ENCODE assay signal across 1 cellular context in genomic region chr19:16495982-16496612, GRCh38.
TF ChIP-seq lines count a peak whose summit lies in the region.

Gene C19orf44, plus strand, starts transcription at chr19:16496394. Its CDS starts 4,399 bp downstream, at chr19:16500793.
A gene with protein sequence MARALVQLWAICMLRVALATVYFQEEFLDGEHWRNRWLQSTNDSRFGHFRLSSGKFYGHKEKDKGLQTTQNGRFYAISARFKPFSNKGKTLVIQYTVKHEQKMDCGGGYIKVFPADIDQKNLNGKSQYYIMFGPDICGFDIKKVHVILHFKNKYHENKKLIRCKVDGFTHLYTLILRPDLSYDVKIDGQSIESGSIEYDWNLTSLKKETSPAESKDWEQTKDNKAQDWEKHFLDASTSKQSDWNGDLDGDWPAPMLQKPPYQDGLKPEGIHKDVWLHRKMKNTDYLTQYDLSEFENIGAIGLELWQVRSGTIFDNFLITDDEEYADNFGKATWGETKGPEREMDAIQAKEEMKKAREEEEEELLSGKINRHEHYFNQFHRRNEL (minus strand): TSS chr19:16496167. CDS start chr19:16496129, 38 bp downstream.

TF ChIP-seq in HEK293, 187 proteins besides CTCF, POLR2A, EP300 and RAD21 (continued from another document):
- TF ChIP-seq ZBTB8A (tag by site-specific recombination; IDR thresholded peaks at IDR 0.05) (peak; percentile 49), PRDM2 (tag by site-specific recombination; IDR thresholded peaks at IDR 0.05; ENCODE audit: borderline replicate concordance) (no peak), ZNF561 (tag by site-specific recombination; IDR thresholded peaks at IDR 0.05; ENCODE audit: borderline replicate concordance) (peak; percentile 78; the same call in 1 of the 2 replicates), ZNF112 (tag by site-specific recombination; IDR thresholded peaks at IDR 0.05) (no peak), ZNF155 (tag by site-specific recombination; IDR thresholded peaks at IDR 0.05) (no peak), ZNF114 (tag by site-specific recombination; IDR thresholded peaks at IDR 0.05) (no peak), ZBTB48 (tag by site-specific recombination; IDR thresholded peaks at IDR 0.05) (peak; percentile 74), ZNF140 (tag by site-specific recombination; IDR thresholded peaks at IDR 0.05) (no peak), ZNF391 (tag by site-specific recombination; IDR thresholded peaks at IDR 0.05; ENCODE audit: borderline replicate concordance, low read depth) (no peak), ZNF596 (tag by site-specific recombination; IDR thresholded peaks at IDR 0.05) (no peak), ZNF354C (tag by site-specific recombination; IDR thresholded peaks at IDR 0.05; ENCODE audit: borderline replicate concordance, low read depth) (no peak), PRDM1 (tag by site-specific recombination; IDR thresholded peaks at IDR 0.05) (no peak), ZNF670 (tag by site-specific recombination; IDR thresholded peaks at IDR 0.05; ENCODE audit: low read depth) (no peak), ZNF658 (tag by site-specific recombination; IDR thresholded peaks at IDR 0.05) (no peak), ZNF292 (tag by site-specific recombination; IDR thresholded peaks at IDR 0.05; ENCODE audit: borderline replicate concordance, low read depth) (no peak), ZNF560 (tag by site-specific recombination; IDR thresholded peaks at IDR 0.05; ENCODE audit: borderline replicate concordance) (no peak), ZFP41 (tag by site-specific recombination; IDR thresholded peaks at IDR 0.05; ENCODE audit: borderline replicate concordance) (no peak), ZNF600 (tag by site-specific recombination; IDR thresholded peaks at IDR 0.05) (0 out of 2 replicates have a peak, but pooled peaks have one; percentile 9), ZBTB20 (tag by site-specific recombination; IDR thresholded peaks at IDR 0.05) (no peak; the same call in 1 of the 2 replicates), YY1 (tag by site-specific recombination; IDR thresholded peaks at IDR 0.05) (peak; percentile 98), ZNF624 (tag by site-specific recombination; IDR thresholded peaks at IDR 0.05) (no peak), ZNF266 (tag by site-specific recombination; IDR thresholded peaks at IDR 0.05; ENCODE audit: low read depth) (no peak), ZFP69B (tag by site-specific recombination; IDR thresholded peaks at IDR 0.05) (peak; percentile 37; the same call in 1 of the 2 replicates), SP2 (tag by site-specific recombination; IDR thresholded peaks at IDR 0.05) (peak; percentile 98), IKZF3 (tag by site-specific recombination; IDR thresholded peaks at IDR 0.05) (no peak; the same call in 1 of the 2 replicates), ZSCAN4 (tag by site-specific recombination; IDR thresholded peaks at IDR 0.05) (no peak; the same call in 1 of the 2 replicates), SP7 (tag by site-specific recombination; IDR thresholded peaks at IDR 0.05) (peak; percentile 45; the same call in 1 of the 2 replicates), GLI4 (tag by site-specific recombination; IDR thresholded peaks at IDR 0.05) (no peak), ZNF544 (tag by site-specific recombination; IDR thresholded peaks at IDR 0.05) (no peak), GLI2 (tag by site-specific recombination; IDR thresholded peaks at IDR 0.05; ENCODE audit: borderline replicate concordance, low read depth) (no peak), ZNF514 (tag by site-specific recombination; IDR thresholded peaks at IDR 0.05) (no peak), ZNF701 (tag by site-specific recombination; IDR thresholded peaks at IDR 0.05) (no peak), ZNF423 (tag by site-specific recombination; IDR thresholded peaks at IDR 0.05) (no peak), ZNF521 (tag by site-specific recombination; IDR thresholded peaks at IDR 0.05) (no peak), ZNF148 (tag by site-specific recombination; IDR thresholded peaks at IDR 0.05; ENCODE audit: borderline replicate concordance) (no peak), ZNF473 (tag by site-specific recombination; IDR thresholded peaks at IDR 0.05) (no peak), ZNF426 (tag by site-specific recombination; IDR thresholded peaks at IDR 0.05) (no peak), ZNF549 (tag by site-specific recombination; IDR thresholded peaks at IDR 0.05) (no peak), ZNF157 (tag by site-specific recombination; IDR thresholded peaks at IDR 0.05) (no peak), EGR2 (tag by site-specific recombination; IDR thresholded peaks at IDR 0.05; ENCODE audit: low read depth) (peak; percentile 75), SCRT1 (tag by site-specific recombination; IDR thresholded peaks at IDR 0.05; ENCODE audit: borderline replicate concordance) (no peak), GLIS1 (tag by site-specific recombination; IDR thresholded peaks at IDR 0.05) (no peak), ZXDB (tag by site-specific recombination; IDR thresholded peaks at IDR 0.05) (peak; percentile 84), ZNF558 (tag by site-specific recombination; IDR thresholded peaks at IDR 0.05) (no peak), ZNF776 (tag by site-specific recombination; IDR thresholded peaks at IDR 0.05; ENCODE audit: borderline replicate concordance) (no peak), ZNF530 (tag by site-specific recombination; IDR thresholded peaks at IDR 0.05; ENCODE audit: low read depth) (no peak), RBAK (tag by site-specific recombination; IDR thresholded peaks at IDR 0.05) (no peak), ZNF24 (tag by site-specific recombination; IDR thresholded peaks at IDR 0.05) (no peak), ZNF792 (tag by site-specific recombination; IDR thresholded peaks at IDR 0.05) (no peak), BCL11A (tag by site-specific recombination; IDR thresholded peaks at IDR 0.05; ENCODE audit: low read depth) (0 out of 2 replicates have a peak, but pooled peaks have one; percentile 20), ZNF302 (tag by site-specific recombination; IDR thresholded peaks at IDR 0.05; ENCODE audit: low read depth) (no peak)
- TF ChIP-seq, protein P1, sequence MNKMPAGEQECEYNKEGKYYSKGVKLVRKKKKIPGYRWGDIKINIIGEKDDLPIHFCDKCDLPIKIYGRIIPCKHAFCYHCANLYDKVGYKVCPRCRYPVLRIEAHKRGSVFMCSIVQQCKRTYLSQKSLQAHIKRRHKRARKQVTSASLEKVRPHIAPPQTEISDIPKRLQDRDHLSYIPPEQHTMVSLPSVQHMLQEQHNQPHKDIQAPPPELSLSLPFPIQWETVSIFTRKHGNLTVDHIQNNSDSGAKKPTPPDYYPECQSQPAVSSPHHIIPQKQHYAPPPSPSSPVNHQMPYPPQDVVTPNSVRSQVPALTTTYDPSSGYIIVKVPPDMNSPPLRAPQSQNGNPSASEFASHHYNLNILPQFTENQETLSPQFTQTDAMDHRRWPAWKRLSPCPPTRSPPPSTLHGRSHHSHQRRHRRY (tag by site-specific recombination; IDR thresholded peaks at IDR 0.05) = no peak
- TF ChIP-seq, protein P2, sequence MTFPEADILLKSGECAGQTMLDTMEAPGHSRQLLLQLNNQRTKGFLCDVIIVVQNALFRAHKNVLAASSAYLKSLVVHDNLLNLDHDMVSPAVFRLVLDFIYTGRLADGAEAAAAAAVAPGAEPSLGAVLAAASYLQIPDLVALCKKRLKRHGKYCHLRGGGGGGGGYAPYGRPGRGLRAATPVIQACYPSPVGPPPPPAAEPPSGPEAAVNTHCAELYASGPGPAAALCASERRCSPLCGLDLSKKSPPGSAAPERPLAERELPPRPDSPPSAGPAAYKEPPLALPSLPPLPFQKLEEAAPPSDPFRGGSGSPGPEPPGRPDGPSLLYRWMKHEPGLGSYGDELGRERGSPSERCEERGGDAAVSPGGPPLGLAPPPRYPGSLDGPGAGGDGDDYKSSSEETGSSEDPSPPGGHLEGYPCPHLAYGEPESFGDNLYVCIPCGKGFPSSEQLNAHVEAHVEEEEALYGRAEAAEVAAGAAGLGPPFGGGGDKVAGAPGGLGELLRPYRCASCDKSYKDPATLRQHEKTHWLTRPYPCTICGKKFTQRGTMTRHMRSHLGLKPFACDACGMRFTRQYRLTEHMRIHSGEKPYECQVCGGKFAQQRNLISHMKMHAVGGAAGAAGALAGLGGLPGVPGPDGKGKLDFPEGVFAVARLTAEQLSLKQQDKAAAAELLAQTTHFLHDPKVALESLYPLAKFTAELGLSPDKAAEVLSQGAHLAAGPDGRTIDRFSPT (tag by site-specific recombination; IDR thresholded peaks at IDR 0.05) = no peak
- TF ChIP-seq, protein P3, sequence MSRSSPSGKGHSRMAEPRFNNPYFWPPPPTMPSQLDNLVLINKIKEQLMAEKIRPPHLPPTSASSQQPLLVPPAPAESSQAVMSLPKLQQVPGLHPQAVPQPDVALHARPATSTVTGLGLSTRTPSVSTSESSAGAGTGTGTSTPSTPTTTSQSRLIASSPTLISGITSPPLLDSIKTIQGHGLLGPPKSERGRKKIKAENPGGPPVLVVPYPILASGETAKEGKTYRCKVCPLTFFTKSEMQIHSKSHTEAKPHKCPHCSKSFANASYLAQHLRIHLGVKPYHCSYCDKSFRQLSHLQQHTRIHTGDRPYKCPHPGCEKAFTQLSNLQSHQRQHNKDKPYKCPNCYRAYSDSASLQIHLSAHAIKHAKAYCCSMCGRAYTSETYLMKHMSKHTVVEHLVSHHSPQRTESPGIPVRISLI (tag by site-specific recombination; IDR thresholded peaks at IDR 0.05) = no peak
- TF ChIP-seq, protein P4, sequence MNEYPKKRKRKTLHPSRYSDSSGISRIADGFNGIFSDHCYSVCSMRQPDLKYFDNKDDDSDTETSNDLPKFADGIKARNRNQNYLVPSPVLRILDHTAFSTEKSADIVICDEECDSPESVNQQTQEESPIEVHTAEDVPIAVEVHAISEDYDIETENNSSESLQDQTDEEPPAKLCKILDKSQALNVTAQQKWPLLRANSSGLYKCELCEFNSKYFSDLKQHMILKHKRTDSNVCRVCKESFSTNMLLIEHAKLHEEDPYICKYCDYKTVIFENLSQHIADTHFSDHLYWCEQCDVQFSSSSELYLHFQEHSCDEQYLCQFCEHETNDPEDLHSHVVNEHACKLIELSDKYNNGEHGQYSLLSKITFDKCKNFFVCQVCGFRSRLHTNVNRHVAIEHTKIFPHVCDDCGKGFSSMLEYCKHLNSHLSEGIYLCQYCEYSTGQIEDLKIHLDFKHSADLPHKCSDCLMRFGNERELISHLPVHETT (tag by site-specific recombination; IDR thresholded peaks at IDR 0.05) = no peak; the same call in none of the 2 replicates
